Comparison of ENCODE assay signal across 20 cellular contexts in the genomic region with DNA sequence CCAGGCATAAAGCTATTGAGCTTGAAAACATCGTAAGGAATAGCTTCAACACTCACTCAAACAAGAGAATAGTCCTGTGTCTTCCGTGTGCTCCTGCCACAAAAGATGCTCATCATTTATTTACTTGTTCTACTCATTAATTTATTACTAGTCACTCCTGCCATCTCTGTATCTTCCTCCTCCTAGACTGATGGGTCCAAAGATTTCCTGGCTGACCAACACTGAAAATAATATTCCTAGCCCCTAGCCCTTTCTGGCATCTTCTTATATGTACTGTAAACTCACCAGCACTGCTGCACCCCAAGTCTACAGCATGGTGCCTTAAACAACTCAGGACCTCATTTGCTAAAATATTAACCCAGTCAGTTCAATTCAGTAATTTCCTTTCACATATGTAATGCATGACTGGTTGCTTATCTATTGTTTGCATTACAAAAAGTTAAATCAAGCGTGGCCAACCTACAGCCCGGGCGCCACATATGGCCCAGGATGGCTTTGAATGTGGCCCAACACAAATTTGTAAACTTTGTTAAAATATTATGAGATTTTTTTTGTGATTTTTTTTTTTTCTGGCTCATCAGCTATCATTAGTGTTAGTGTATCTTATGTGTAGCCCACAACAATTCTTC.
A peak's percentile ranks its signal among the peaks of the same experiment; 100 is the strongest.
DNase-seq lines count a peak whose midpoint lies in the region; ATAC-seq, FAIRE-seq and TF ChIP-seq lines count a peak whose summit lies in the region.
"Had no signal": no experiment of that assay in that cellular context is flagged by ENCODE, and none has a peak within 500 bp of the region (broad histone marks: within the 10 kb centered on the region; RNA-seq: fewer than 3 reads in every experiment).

No MANE protein-coding gene starts in this region.

- no peak overlapping the region for H3K4me3 Mint-ChIP-seq in activated naive CD4-positive, alpha-beta T cell treated with anti-CD3 and anti-CD28 coated beads, Interleukin-2, amount 10 ng/mL, durations not matched to agents 7 days and 5 days
- no peak overlapping the region for H3K4me3 Mint-ChIP-seq in stimulated activated memory B cell treated with anti-CD40 and anti-IgM and Interleukin-4, amounts not matched to agents 10 μg/mL and 1 μg/mL and 100 μg/mL, for 72 hours
- H3K4me3 Mint-ChIP-seq: activated CD4-positive, alpha-beta T cell treated with anti-CD3 and anti-CD28 coated beads, Interleukin-2, amount 10 ng/mL, durations not matched to agents 24 days and 14 days; CD14-positive monocyte had no signal

- peak overlapping the region; percentile 34 for H3K27ac Mint-ChIP-seq in activated naive CD4-positive, alpha-beta T cell treated with anti-CD3 and anti-CD28 coated beads, Interleukin-2, amount 10 ng/mL, durations not matched to agents 7 days and 5 days
- H3K27ac Mint-ChIP-seq in stimulated activated memory B cell treated with anti-CD40 and anti-IgM and Interleukin-4, amounts not matched to agents 10 μg/mL and 1 μg/mL and 100 μg/mL, for 72 hours, result peak overlapping the region; percentile 80
- H3K27ac Mint-ChIP-seq: activated naive CD4-positive, alpha-beta T cell treated with anti-CD3 and anti-CD28 coated beads, Interleukin-2, amount 50 U/mL, for 72 hours had no signal

- no peaks in the 10 kb centered on the region for H3K9me3 Mint-ChIP-seq in activated naive CD4-positive, alpha-beta T cell treated with anti-CD3 and anti-CD28 coated beads, Interleukin-2, amount 10 ng/mL, durations not matched to agents 7 days and 5 days
- no peaks in the 10 kb centered on the region for H3K9me3 Mint-ChIP-seq in stimulated activated memory B cell treated with anti-CD40 and anti-IgM and Interleukin-4, amounts not matched to agents 10 μg/mL and 1 μg/mL and 100 μg/mL, for 72 hours
- H3K9me3 Mint-ChIP-seq: activated CD4-positive, alpha-beta T cell treated with anti-CD3 and anti-CD28 coated beads, Interleukin-2, amount 10 ng/mL, durations not matched to agents 24 days and 14 days; activated naive CD4-positive, alpha-beta T cell treated with anti-CD3 and anti-CD28 coated beads, Interleukin-2, amount 50 U/mL, for 72 hours; CD14-positive monocyte had no signal

- no peak for TF ChIP-seq POLR2A in H54 (IDR thresholded peaks at IDR 0.05; ENCODE audit: low read depth, low read length)

- no peak for DNase-seq in activated naive CD4-positive, alpha-beta T cell treated with anti-CD3 and anti-CD28 coated beads, Interleukin-2, amount 10 ng/mL, durations not matched to agents 7 days and 5 days
- no peak for DNase-seq in activated naive CD4-positive, alpha-beta T cell treated with anti-CD3 and anti-CD28 coated beads, Interleukin-2, amount 50 U/mL, for 16 hours
- DNase-seq in H54 (ENCODE audit: insufficient read length, low spot score), result no peak
- DNase-seq in NCI-H2196 (lab: John Stamatoyannopoulos, UW; ENCODE audit: unreplicated experiment), result no peak
- no peak for DNase-seq in GDM1 (lab: John Stamatoyannopoulos, UW)
- no peak for DNase-seq in NCI-H187 treated with DMSO at 0.1 percent for 48 hours (lab: John Stamatoyannopoulos, UW)
- DNase-seq: activated CD4-positive, alpha-beta T cell treated with anti-CD3 and anti-CD28 coated beads, Interleukin-2, amount 10 ng/mL, durations not matched to agents 24 days and 14 days; DND-41; GOT3; NCI-H1694 treated with DMSO at 0.1 percent for 48 hours; NCI-H446; nucleus accumbens; RPMI8226 had no signal

- peak overlapping the region; percentile 90 for H3K27ac ChIP-seq in VCaP
- H3K27ac ChIP-seq: suprapubic skin, vagina had no signal

- CTCF ChIA-PET in activated naive CD4-positive, alpha-beta T cell treated with anti-CD3 and anti-CD28 coated beads, Interleukin-2, amount 10 ng/mL, durations not matched to agents 7 days and 5 days (lab: Charles Lee), result no interaction called here

- no peak for ATAC-seq in stimulated activated memory B cell treated with anti-CD40 and anti-IgM and Interleukin-4, amounts not matched to agents 10 μg/mL and 1 μg/mL and 100 μg/mL, for 72 hours
- ATAC-seq: activated naive CD4-positive, alpha-beta T cell treated with anti-CD3 and anti-CD28 coated beads, Interleukin-2, amount 50 U/mL, for 72 hours had no signal

- H3K27me3 Mint-ChIP-seq in activated naive CD4-positive, alpha-beta T cell treated with anti-CD3 and anti-CD28 coated beads, Interleukin-2, amount 10 ng/mL, durations not matched to agents 7 days and 5 days, result no peaks in the 10 kb centered on the region
- no peaks in the 10 kb centered on the region for H3K27me3 Mint-ChIP-seq in stimulated activated memory B cell treated with anti-CD40 and anti-IgM and Interleukin-4, amounts not matched to agents 10 μg/mL and 1 μg/mL and 100 μg/mL, for 72 hours
- H3K27me3 Mint-ChIP-seq: activated CD4-positive, alpha-beta T cell treated with anti-CD3 and anti-CD28 coated beads, Interleukin-2, amount 10 ng/mL, durations not matched to agents 24 days and 14 days had no signal

- TF ChIP-seq CTCF in VCaP (conservative IDR thresholded peaks at IDR 0.05), result no peak

- peaks cover 3% of the 10 kb centered on the region for H3K4me1 Mint-ChIP-seq in activated naive CD4-positive, alpha-beta T cell treated with anti-CD3 and anti-CD28 coated beads, Interleukin-2, amount 10 ng/mL, durations not matched to agents 7 days and 5 days
- peaks cover 50% of the 10 kb centered on the region for H3K4me1 Mint-ChIP-seq in stimulated activated memory B cell treated with anti-CD40 and anti-IgM and Interleukin-4, amounts not matched to agents 10 μg/mL and 1 μg/mL and 100 μg/mL, for 72 hours
- H3K4me1 Mint-ChIP-seq: CD14-positive monocyte had no signal

- H3K36me3 Mint-ChIP-seq in activated naive CD4-positive, alpha-beta T cell treated with anti-CD3 and anti-CD28 coated beads, Interleukin-2, amount 10 ng/mL, durations not matched to agents 7 days and 5 days, result peaks cover 45% of the 10 kb centered on the region
- H3K36me3 Mint-ChIP-seq in stimulated activated memory B cell treated with anti-CD40 and anti-IgM and Interleukin-4, amounts not matched to agents 10 μg/mL and 1 μg/mL and 100 μg/mL, for 72 hours, result peaks cover 28% of the 10 kb centered on the region

- FAIRE-seq in H54 (lab: Jason Lieb, UNC), result peak; percentile 43
- FAIRE-seq: TTC549 had no signal
